In genomic region chrX:28586291-28586690, GRCh38 we compare ENCODE assay signal across 11 cellular contexts. TPM values are rescaled to one million over a fixed set of nuclear protein-coding genes. Genes with fewer than 3 reads are reported as not detected.
DNase-seq lines count a peak whose midpoint lies in the region; ATAC-seq and TF ChIP-seq lines count a peak whose summit lies in the region.
"Had no signal": no experiment of that assay in that cellular context is flagged by ENCODE, and none has a peak within 500 bp of the region (broad histone marks: within the 10 kb centered on the region; RNA-seq: fewer than 3 reads in every experiment).

No MANE protein-coding gene starts in this region.

- intact Hi-C loops in natural killer cell (cut with micrococcal nuclease) = no loop called here

- no peaks in the 10 kb centered on the region for H3K4me1 Mint-ChIP-seq in natural killer cell

- no peak overlapping the region for H3K4me3 Mint-ChIP-seq in natural killer cell
- H3K4me3 Mint-ChIP-seq: activated CD4-positive, alpha-beta memory T cell treated with anti-CD3 and anti-CD28 coated beads for 36 hours had no signal

- TF ChIP-seq CTCF in natural killer cell (IDR thresholded peaks at IDR 0.05) (no peak), GM10266 (IDR thresholded peaks at IDR 0.05; ENCODE audit: control insufficient read depth, insufficient read depth, low read depth, missing control alignments) (no peak)

- H3K9me3 Mint-ChIP-seq in natural killer cell = peaks cover 0 to 3% of the 10 kb centered on the region in 2 donors
- H3K9me3 Mint-ChIP-seq: activated CD4-positive, alpha-beta memory T cell treated with anti-CD3 and anti-CD28 coated beads for 36 hours had no signal

- H3K9ac ChIP-seq in HUES64 (ENCODE audit: low read depth, low read length) = no peak overlapping the region

- ATAC-seq in natural killer cell = no peak

- H3K4me1 ChIP-seq in HUES64 (ENCODE audit: insufficient read depth, low read length) = peaks cover 17% of the 10 kb centered on the region

- H3K27me3 Mint-ChIP-seq in natural killer cell (ENCODE audit: low read depth in 2 of 2) = no peaks in the 10 kb centered on the region
- H3K27me3 Mint-ChIP-seq: activated CD4-positive, alpha-beta memory T cell treated with anti-CD3 and anti-CD28 coated beads for 36 hours had no signal

- H3K9me3 ChIP-seq in HUES64 (ENCODE audit: insufficient read depth, low read depth, low read length) = no peaks in the 10 kb centered on the region

- peaks cover 21% of the 10 kb centered on the region for H3K27me3 ChIP-seq in HUES64 (ENCODE audit: insufficient read depth, low read length)

- H3K4me3 ChIP-seq in HUES64 (ENCODE audit: low read length) (peak overlapping the region; percentile 68), skeletal muscle cell (ENCODE audit: low read depth, low read length) (peak overlapping the region; percentile 45)

- DNase-seq in dermis blood vessel endothelial cell = peak; percentile 4
- peak; percentile 18 for DNase-seq in iPS-NIHi11 (ENCODE audit: low spot score)
- DNase-seq in skeletal muscle cell (ENCODE audit: low read depth) = no peak
- DNase-seq in LoVo (ENCODE audit: low spot score) = no peak
- DNase-seq in NOMO-1 treated with dmso at 0.1 percent for 144 hours (lab: John Stamatoyannopoulos, UW; ENCODE audit: unreplicated experiment) = no peak
- no peak for DNase-seq in natural killer cell
- no peak for DNase-seq in GM10266 (ENCODE audit: extremely low spot score)
- DNase-seq: activated CD4-positive, alpha-beta memory T cell treated with anti-CD3 and anti-CD28 coated beads for 36 hours had no signal

- no peak overlapping the region for H3K27ac Mint-ChIP-seq in natural killer cell
- H3K27ac Mint-ChIP-seq: activated CD4-positive, alpha-beta memory T cell treated with anti-CD3 and anti-CD28 coated beads for 36 hours had no signal

- no peaks in the 10 kb centered on the region for H3K36me3 ChIP-seq in HUES64 (ENCODE audit: insufficient read depth, low read length)

- H3K36me3 Mint-ChIP-seq in natural killer cell = no peaks in the 10 kb centered on the region
- H3K36me3 Mint-ChIP-seq: activated CD4-positive, alpha-beta memory T cell treated with anti-CD3 and anti-CD28 coated beads for 36 hours had no signal

- no peak overlapping the region; the same call in 1 of the 2 replicates for H3K27ac ChIP-seq in HUES64 (ENCODE audit: low read depth, low read length)
- H3K27ac ChIP-seq: RWPE1 had no signal

- WGBS in HUES64 = 0% methylated on average over 4 of the region's 9 CpGs

RNA-seq across cellular contexts. Expression of gene IL1RAPL1, which starts 1.0 kb away (rescaled TPM):
- polyA plus RNA-seq in HUES64 (2013, experiment 1 of 2) = 0.45 TPM
- 0.95 TPM for polyA plus RNA-seq in HUES64 (2013, experiment 2 of 2)
- total RNA-seq in dermis blood vessel endothelial cell = not detected in 2 replicates
- total RNA-seq in natural killer cell = not detected
- total RNA-seq: activated CD4-positive, alpha-beta memory T cell treated with anti-CD3 and anti-CD28 coated beads for 36 hours; chondrocyte had no signal

Comparison
In these comparisons a context has a peak if more than half of its experiments do, and no peak if none do; other contexts are left out.
1. DNase-seq: peak in dermis blood vessel endothelial cell (single experiment) and iPS-NIHi11 (single experiment); none in skeletal muscle cell (single experiment), LoVo (single experiment), NOMO-1 treated with dmso at 0.1 percent for 144 hours (single experiment), natural killer cell (single experiment) and GM10266 (single experiment).